12 cellular contexts compared by ENCODE assay signal in the genomic region with DNA sequence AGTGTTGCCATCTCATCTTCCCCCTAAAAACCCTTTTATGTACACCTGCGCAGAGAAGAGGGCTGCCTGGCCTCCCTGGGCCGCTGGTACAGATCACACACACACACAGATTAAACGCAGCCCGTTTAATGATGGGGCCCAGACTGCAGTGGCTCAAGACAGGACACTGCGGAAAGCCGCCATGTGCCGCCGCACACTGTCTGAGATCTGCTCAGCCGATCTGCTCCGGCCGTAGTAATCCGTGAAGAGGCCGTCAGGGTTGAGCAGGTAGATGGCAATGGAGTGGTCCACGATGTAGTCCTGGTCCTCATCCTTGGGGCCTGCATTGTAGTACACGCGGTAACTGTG. TPM values are rescaled to one million over a fixed set of nuclear protein-coding genes. Genes with fewer than 3 reads are reported as not detected.
DNase-seq lines count a peak whose midpoint lies in the region; ATAC-seq, FAIRE-seq and TF ChIP-seq lines count a peak whose summit lies in the region.
"Had no signal": no experiment of that assay in that cellular context is flagged by ENCODE, and none has a peak within 500 bp of the region (broad histone marks: within the 10 kb centered on the region; RNA-seq: fewer than 3 reads in every experiment).

No MANE protein-coding gene starts in this region.

- H2BK120ac ChIP-seq in H9 (ENCODE audit: low read depth, low read length, poor library complexity, severe bottlenecking) = no peak overlapping the region

- TF ChIP-seq CTCF in HepG2 (CRISPR knock-in tag; IDR thresholded peaks at IDR 0.05) (no peak), right lobe of liver (IDR thresholded peaks at IDR 0.05) (no peak), H9 (conservative IDR thresholded peaks at IDR 0.05) (no peak)

- H3K27me3 ChIP-seq in HepG2 (ENCODE audit: control insufficient read depth in 1 of 2, insufficient read depth in 2 of 2, low read length in 2 of 2) (no peaks in the 10 kb centered on the region), right lobe of liver (no peaks in the 10 kb centered on the region), H9 (ENCODE audit: insufficient read depth, low read length) (peaks cover 5% of the 10 kb centered on the region; the same call in 1 of the 2 replicates)
- H3K27me3 ChIP-seq: body of pancreas, neutrophil had no signal

- no peak overlapping the region for H3K14ac ChIP-seq in H9 (ENCODE audit: insufficient read depth, low read length)

- H3K4me1 ChIP-seq in HepG2 (ENCODE audit: insufficient read depth, low read length) (peaks cover 33% of the 10 kb centered on the region), right lobe of liver (peaks cover 0 to 24% (median 8%) of the 10 kb centered on the region in 4 donors), H9 (ENCODE audit: insufficient read depth, low read length) (peaks cover 3% of the 10 kb centered on the region; the same call in 1 of the 2 replicates)

- in situ Hi-C loops in HepG2 (cut with HindIII; ENCODE audit: extremely low pct_ligation_motif_present, low pct_unique_long_range_greater_than_20kb) = no loop called here

- H3K27ac Mint-ChIP-seq in activated naive CD8-positive, alpha-beta T cell treated with anti-CD3 and anti-CD28 coated beads, Interleukin-2, amount 50 U/mL, for 24 hours = no peak overlapping the region
- H3K27ac Mint-ChIP-seq in stimulated activated naive B cell treated with anti-CD40 and anti-IgM and Interleukin-4, amounts not matched to agents 10 μg/mL and 1 μg/mL and 100 μg/mL, for 72 hours = peak overlapping the region; percentile 96
- no peak overlapping the region for H3K27ac Mint-ChIP-seq in H9

- H3K18ac ChIP-seq in H9 (ENCODE audit: insufficient read length, low read depth, low read length) = no peak overlapping the region

- H3K79me2 ChIP-seq in HepG2 (ENCODE audit: insufficient read depth, low read length) (peaks cover 20% of the 10 kb centered on the region), H9 (ENCODE audit: insufficient read depth, low read length) (no peaks in the 10 kb centered on the region)

- H3K56ac ChIP-seq in H9 (ENCODE audit: insufficient read length, low read depth, low read length) = no peak overlapping the region

- H3K27me3 Mint-ChIP-seq in activated naive CD8-positive, alpha-beta T cell treated with anti-CD3 and anti-CD28 coated beads, Interleukin-2, amount 50 U/mL, for 24 hours = no peaks in the 10 kb centered on the region
- no peaks in the 10 kb centered on the region for H3K27me3 Mint-ChIP-seq in stimulated activated naive B cell treated with anti-CD40 and anti-IgM and Interleukin-4, amounts not matched to agents 10 μg/mL and 1 μg/mL and 100 μg/mL, for 72 hours
- peaks cover 19% of the 10 kb centered on the region for H3K27me3 Mint-ChIP-seq in H9 (ENCODE audit: low read depth)

- H2AFZ ChIP-seq in HepG2 (ENCODE audit: low read length) (no peak overlapping the region), H9 (ENCODE audit: low read length) (no peak overlapping the region)

- H4K91ac ChIP-seq in H9 (ENCODE audit: insufficient read length, low read depth, low read length) = no peak overlapping the region

- ATAC-seq in HepG2 (no peak), right lobe of liver (no peak)
- ATAC-seq in activated naive CD8-positive, alpha-beta T cell treated with anti-CD3 and anti-CD28 coated beads, Interleukin-2, amount 50 U/mL, for 24 hours = no peak
- no peak for ATAC-seq in stimulated activated naive B cell treated with anti-CD40 and anti-IgM and Interleukin-4, amounts not matched to agents 10 μg/mL and 1 μg/mL and 100 μg/mL, for 72 hours (replicated peaks)
- ATAC-seq: body of pancreas had no signal

- H4K8ac ChIP-seq in H9 (replicated peaks; ENCODE audit: insufficient read length, low read depth, low read length) = no peak overlapping the region

- peak overlapping the region; percentile 36 for H3K4me3 Mint-ChIP-seq in activated naive CD8-positive, alpha-beta T cell treated with anti-CD3 and anti-CD28 coated beads, Interleukin-2, amount 50 U/mL, for 24 hours
- peak overlapping the region; percentile 14 to 93 for H3K4me3 Mint-ChIP-seq in stimulated activated naive B cell treated with anti-CD40 and anti-IgM and Interleukin-4, amounts not matched to agents 10 μg/mL and 1 μg/mL and 100 μg/mL, for 72 hours
- peak overlapping the region in 1 of 2 experiments; percentile 38; a peak in 2 of 5 replicates for H3K4me3 Mint-ChIP-seq in H9

- intact Hi-C loops in HepG2 (cut with micrococcal nuclease; ENCODE audit: unreplicated experiment) = no loop called here
- intact Hi-C loops in right lobe of liver (cut with DNase I) = loop anchor here in 1 of 2 donors (10.0 kb wide), 1 partner anchor 91 kb away; no protein-coding TSS in a partner anchor

- no peak overlapping the region for H2BK12ac ChIP-seq in H9 (ENCODE audit: insufficient read length, low read depth, low read length)

- H4K20me1 ChIP-seq in HepG2 (ENCODE audit: insufficient read depth, low read length) (peaks cover 19% of the 10 kb centered on the region), H9 (ENCODE audit: control insufficient read depth, insufficient read depth, insufficient read length) (no peaks in the 10 kb centered on the region)

- no peak overlapping the region for H3K23ac ChIP-seq in H9 (ENCODE audit: insufficient read length, low read depth, low read length)

- H3K4me1 Mint-ChIP-seq in activated naive CD8-positive, alpha-beta T cell treated with anti-CD3 and anti-CD28 coated beads, Interleukin-2, amount 50 U/mL, for 24 hours = peaks cover 30% of the 10 kb centered on the region
- peaks cover 30 to 56% of the 10 kb centered on the region in 2 donors for H3K4me1 Mint-ChIP-seq in stimulated activated naive B cell treated with anti-CD40 and anti-IgM and Interleukin-4, amounts not matched to agents 10 μg/mL and 1 μg/mL and 100 μg/mL, for 72 hours
- H3K4me1 Mint-ChIP-seq in H9 = peaks cover 11 to 15% of the 10 kb centered on the region in 2 experiments

- POLR2A ChIA-PET in HepG2 (lab: Yijun Ruan, JAX) = interaction anchor here (1.0 to 4.2 kb wide), 2 partner anchors 16 to 39 kb away, joined by 3 to 97 read pairs; partner anchors contain the start of genes LMF2 and NCAPH2

- H3K36me3 Mint-ChIP-seq in activated naive CD8-positive, alpha-beta T cell treated with anti-CD3 and anti-CD28 coated beads, Interleukin-2, amount 50 U/mL, for 24 hours (ENCODE audit: low read depth) = peaks cover 20% of the 10 kb centered on the region
- peaks cover 59 to 60% of the 10 kb centered on the region in 2 donors for H3K36me3 Mint-ChIP-seq in stimulated activated naive B cell treated with anti-CD40 and anti-IgM and Interleukin-4, amounts not matched to agents 10 μg/mL and 1 μg/mL and 100 μg/mL, for 72 hours
- peaks cover 7 to 44% (median 32%) of the 10 kb centered on the region in 3 experiments; a peak in 6 of 7 replicates for H3K36me3 Mint-ChIP-seq in H9 (ENCODE audit: insufficient read depth in 1 of 3, low read depth in 3 of 3)

- H4K5ac ChIP-seq in H9 (ENCODE audit: insufficient read length, low read depth, low read length) = no peak overlapping the region

- CTCF ChIA-PET in HepG2 (lab: Yijun Ruan, JAX; ENCODE audit: low intra/inter-chr PET ratio, low total read pairs) = no interaction called here

- no peaks in the 10 kb centered on the region for H3K9me3 Mint-ChIP-seq in activated naive CD8-positive, alpha-beta T cell treated with anti-CD3 and anti-CD28 coated beads, Interleukin-2, amount 50 U/mL, for 24 hours
- no peaks in the 10 kb centered on the region for H3K9me3 Mint-ChIP-seq in stimulated activated naive B cell treated with anti-CD40 and anti-IgM and Interleukin-4, amounts not matched to agents 10 μg/mL and 1 μg/mL and 100 μg/mL, for 72 hours
- no peaks in the 10 kb centered on the region; a peak in 1 of 5 replicates for H3K9me3 Mint-ChIP-seq in H9

- WGBS in HepG2 (ENCODE audit: low lambda C conversion rate) = 96% methylated on average over 5 of the region's 16 CpGs
- WGBS in right lobe of liver (ENCODE audit: insufficient coverage, low coverage, low lambda C conversion rate, missing lambda C conversion rate) = 94% methylated on average over 9 of the region's 16 CpGs
- no CpG with 5 or more reads among the region's 16 CpGs for WGBS in H9 (ENCODE audit: extremely low coverage, insufficient read length, low lambda C conversion rate)

- H3K27ac ChIP-seq in HepG2 (ENCODE audit: extremely low read length, insufficient read depth, low read length) (no peak overlapping the region), right lobe of liver (no peak overlapping the region), H9 (ENCODE audit: insufficient read length, low read depth, low read length) (no peak overlapping the region)
- H3K27ac ChIP-seq: body of pancreas, KMS-11 had no signal

- H3K36me3 ChIP-seq in HepG2 (replicated peaks in 1 of 2; ENCODE audit: control insufficient read depth in 1 of 2, insufficient read depth in 2 of 2, low read length in 2 of 2) (peaks cover 12 to 38% of the 10 kb centered on the region in 2 experiments; a peak in 4 of 5 replicates), right lobe of liver (peaks cover 0 to 27% (median 6%) of the 10 kb centered on the region in 4 donors)

- H2BK20ac ChIP-seq in H9 (ENCODE audit: low read depth, low read length, poor library complexity, severe bottlenecking) = no peak overlapping the region

- TF ChIP-seq EP300 in HepG2 (IDR thresholded peaks at IDR 0.05; ENCODE audit: low read depth in 2 of 2, low read length in 2 of 2) = no peak
- no peak for TF ChIP-seq EP300 in HepG2 (CRISPR knock-in tag; IDR thresholded peaks at IDR 0.05; ENCODE audit: borderline replicate concordance)

- no peak overlapping the region for H2AK5ac ChIP-seq in H9 (ENCODE audit: insufficient read length, low read length)

- H3K23me2 ChIP-seq in H9 (ENCODE audit: insufficient read length, low read depth, low read length, poor library complexity, severe bottlenecking) = peaks cover 3% of the 10 kb centered on the region

- no peak for TF ChIP-seq POLR2A in HepG2 (IDR thresholded peaks at IDR 0.05; ENCODE audit: insufficient read depth in 1 of 2, low read depth in 2 of 2, low read length in 2 of 2)
- TF ChIP-seq POLR2A in right lobe of liver (IDR thresholded peaks at IDR 0.05) = no peak

- no peak overlapping the region for H3T11ph ChIP-seq in H9 (ENCODE audit: low read length)

- TF ChIP-seq RAD21 in HepG2 (CRISPR knock-in tag; IDR thresholded peaks at IDR 0.05) = no peak

- H3K4me2 ChIP-seq in HepG2 (ENCODE audit: low read depth, low read length) = no peak overlapping the region
- no peak overlapping the region for H3K4me2 ChIP-seq in H9 (ENCODE audit: insufficient read depth, insufficient read length, low read length)

- H3K4ac ChIP-seq in H9 (ENCODE audit: low read depth, low read length) = no peak overlapping the region

- FAIRE-seq in HepG2 (lab: Jason Lieb, UNC) = no peak
- FAIRE-seq: endothelial cell of umbilical vein had no signal

- DNase-seq in HepG2 (ENCODE audit: low spot score) (no peak), right lobe of liver (no peak), NCI-H187 treated with DMSO at 0.1 percent for 48 hours (lab: John Stamatoyannopoulos, UW) (no peak), H9 (no peak)
- DNase-seq in activated naive CD8-positive, alpha-beta T cell treated with anti-CD3 and anti-CD28 coated beads, Interleukin-2, amount 50 U/mL, for 24 hours = no peak
- no peak for DNase-seq in stimulated activated naive B cell treated with anti-CD40 and anti-IgM and Interleukin-4, amounts not matched to agents 10 μg/mL and 1 μg/mL and 100 μg/mL, for 72 hours
- DNase-seq: body of pancreas, head of caudate nucleus, NCI-H1930 had no signal

- no peaks in the 10 kb centered on the region for H3K79me1 ChIP-seq in H9 (ENCODE audit: insufficient read depth, low read depth, low read length, poor library complexity, severe bottlenecking)

- no peak overlapping the region for H2BK5ac ChIP-seq in H9 (ENCODE audit: insufficient read length, low read length)

- H3K9ac ChIP-seq in HepG2 (ENCODE audit: insufficient read depth, low read depth, low read length) (no peak overlapping the region), H9 (ENCODE audit: extremely low read depth, insufficient read length, low read length) (no peak overlapping the region)
- H3K9ac ChIP-seq: KMS-11 had no signal

- H2BK15ac ChIP-seq in H9 (ENCODE audit: low read depth, low read length) = no peak overlapping the region

- no TSS peak for BruUV-seq in HepG2 (replicated peaks; lab: Mats Ljungman, UMichigan)

- H3K4me3 ChIP-seq in HepG2 (replicated peaks in 1 of 3; ENCODE audit: insufficient read depth in 1 of 3, low read depth in 2 of 3, low read length in 3 of 3) = peak overlapping the region in 1 of 3 experiments; percentile 83; a peak in 1 of 6 replicates
- no peak overlapping the region for H3K4me3 ChIP-seq in right lobe of liver
- H3K4me3 ChIP-seq: body of pancreas had no signal

- H3K9me3 ChIP-seq in HepG2 (ENCODE audit: low read length) (no peaks in the 10 kb centered on the region), right lobe of liver (no peaks in the 10 kb centered on the region), H9 (ENCODE audit: control insufficient read depth, low read depth, low read length) (no peaks in the 10 kb centered on the region)
- H3K9me3 ChIP-seq: body of pancreas, neutrophil had no signal

RNA-seq across cellular contexts. Expression of gene SCO2, which starts 2.0 kb away (rescaled TPM):
- total RNA-seq in HepG2 (2016; rRNA removed; fragmentation: Illumina TruSeq; extraction: Trizol) = 2.1 and 3.7 TPM in 2 replicates
- total RNA-seq in HepG2 (2016; cell fraction: cytosol; rRNA removed; fragmentation: Illumina TruSeq; extraction: Trizol; ENCODE audit: low read depth) = 2.3 and 3.6 TPM in 2 replicates
- 1.5 and 1.8 TPM in 2 replicates for total RNA-seq in HepG2 (2016; cell fraction: insoluble cytoplasmic fraction; rRNA removed; fragmentation: Illumina TruSeq; extraction: Trizol)
- total RNA-seq in HepG2 (2016; cell fraction: membrane; rRNA removed; fragmentation: Illumina TruSeq; extraction: Trizol) = 2.2 and 2.9 TPM in 2 replicates
- total RNA-seq in HepG2 (2016; cell fraction: nucleus; rRNA removed; fragmentation: Illumina TruSeq; extraction: Trizol) = not detected in 2 replicates
- polyA plus RNA-seq in HepG2 (2011; rRNA removed) = 0.32 and 0.85 TPM in 2 replicates
- polyA plus RNA-seq in HepG2 (2011; cell fraction: cytosol; rRNA removed) = 1.9 and 4.5 TPM in 2 replicates
- polyA plus RNA-seq in HepG2 (2011; cell fraction: nucleus; rRNA removed) = 2.8 TPM in 2 replicates
- 1.1 TPM in 1 of 2 replicates, not detected in the other for polyA plus RNA-seq in HepG2 (2012)
- 4.0 and 4.2 TPM in 2 replicates for polyA plus RNA-seq in HepG2 (2016; cell fraction: cytosol; fragmentation: Illumina TruSeq; extraction: Trizol; ENCODE audit: low read depth)
- polyA plus RNA-seq in HepG2 (2016; cell fraction: insoluble cytoplasmic fraction; fragmentation: Illumina TruSeq; extraction: Trizol; ENCODE audit: low read depth) = 1.6 and 2.3 TPM in 2 replicates
- 2.3 and 2.8 TPM in 2 replicates for polyA plus RNA-seq in HepG2 (2016; cell fraction: membrane; fragmentation: Illumina TruSeq; extraction: Trizol; ENCODE audit: low read depth)
- polyA plus RNA-seq in HepG2 (2016; cell fraction: nucleus; fragmentation: Illumina TruSeq; extraction: Trizol; ENCODE audit: insufficient read depth, low read depth) = 2.8 and 3.5 TPM in 2 replicates
- polyA minus RNA-seq in HepG2 (2011; rRNA and poly(A)+ RNA removed; ENCODE audit: low replicate concordance) = 0.40 and 2.2 TPM in 2 replicates
- 0.97 and 1.8 TPM in 2 replicates for polyA minus RNA-seq in HepG2 (2011; cell fraction: cytosol; rRNA and poly(A)+ RNA removed)
- 1.4 TPM in 1 of 2 replicates, not detected in the other for polyA minus RNA-seq in HepG2 (2011; cell fraction: nucleus; rRNA and poly(A)+ RNA removed)
- total RNA-seq in right lobe of liver = 1 to 10 TPM in 3 of 6 experiments, under 1 TPM in 1, not detected in 2; 0.80 to 4.2 (median 2.5) TPM
- 3.3 and 3.4 TPM in 2 replicates for total RNA-seq in H9 (2021)

RNA-seq across cellular contexts. Expression of gene TYMP, which starts 6.4 kb away (rescaled TPM):
- 2.3 and 3.9 TPM in 2 replicates for total RNA-seq in HepG2 (2016; rRNA removed; fragmentation: Illumina TruSeq; extraction: Trizol)
- 1.0 and 1.1 TPM in 2 replicates for total RNA-seq in HepG2 (2016; cell fraction: cytosol; rRNA removed; fragmentation: Illumina TruSeq; extraction: Trizol; ENCODE audit: low read depth)
- total RNA-seq in HepG2 (2016; cell fraction: insoluble cytoplasmic fraction; rRNA removed; fragmentation: Illumina TruSeq; extraction: Trizol) = 2.2 and 3.5 TPM in 2 replicates
- total RNA-seq in HepG2 (2016; cell fraction: membrane; rRNA removed; fragmentation: Illumina TruSeq; extraction: Trizol) = 1.8 TPM in 2 replicates
- 1.9 and 3.1 TPM in 2 replicates for total RNA-seq in HepG2 (2016; cell fraction: nucleus; rRNA removed; fragmentation: Illumina TruSeq; extraction: Trizol)
- 4.3 and 7.5 TPM in 2 replicates for polyA plus RNA-seq in HepG2 (2011; rRNA removed)
- polyA plus RNA-seq in HepG2 (2011; cell fraction: cytosol; rRNA removed) = 4.9 and 6.1 TPM in 2 replicates
- 37.1 and 45.0 TPM in 2 replicates for polyA plus RNA-seq in HepG2 (2011; cell fraction: nucleus; rRNA removed)
- polyA plus RNA-seq in HepG2 (2012) = 3.0 and 4.0 TPM in 2 replicates
- polyA plus RNA-seq in HepG2 (2016; cell fraction: cytosol; fragmentation: Illumina TruSeq; extraction: Trizol; ENCODE audit: low read depth) = 1.3 and 1.4 TPM in 2 replicates
- 2.9 and 3.2 TPM in 2 replicates for polyA plus RNA-seq in HepG2 (2016; cell fraction: insoluble cytoplasmic fraction; fragmentation: Illumina TruSeq; extraction: Trizol; ENCODE audit: low read depth)
- polyA plus RNA-seq in HepG2 (2016; cell fraction: membrane; fragmentation: Illumina TruSeq; extraction: Trizol; ENCODE audit: low read depth) = 0.84 and 0.96 TPM in 2 replicates
- 3.0 and 4.9 TPM in 2 replicates for polyA plus RNA-seq in HepG2 (2016; cell fraction: nucleus; fragmentation: Illumina TruSeq; extraction: Trizol; ENCODE audit: insufficient read depth, low read depth)
- polyA minus RNA-seq in HepG2 (2011; rRNA and poly(A)+ RNA removed; ENCODE audit: low replicate concordance) = 1.9 and 3.4 TPM in 2 replicates
- polyA minus RNA-seq in HepG2 (2011; cell fraction: cytosol; rRNA and poly(A)+ RNA removed) = 2.0 and 2.6 TPM in 2 replicates
- polyA minus RNA-seq in HepG2 (2011; cell fraction: nucleus; rRNA and poly(A)+ RNA removed) = 3.6 and 4.0 TPM in 2 replicates
- 100 to 1,000 TPM in 3 of 6 experiments, 10 to 100 TPM in 3; 30.6 to 223 (median 88.2) TPM for total RNA-seq in right lobe of liver
- 0.61 and 1.0 TPM in 2 replicates for total RNA-seq in H9 (2021)

RNA-seq across cellular contexts. Expression of gene NCAPH2, which starts 15.4 kb away (rescaled TPM):
- total RNA-seq in HepG2 (2016; rRNA removed; fragmentation: Illumina TruSeq; extraction: Trizol) (44.1 and 64.4 TPM in 2 replicates), right lobe of liver (10 to 100 TPM; 11.4 to 17.3 (median 13.9) TPM), H9 (2021) (76.2 and 78.1 TPM in 2 replicates)
- total RNA-seq in HepG2 (2016; cell fraction: cytosol; rRNA removed; fragmentation: Illumina TruSeq; extraction: Trizol; ENCODE audit: low read depth) = 21.9 and 25.9 TPM in 2 replicates
- 38.6 and 60.9 TPM in 2 replicates for total RNA-seq in HepG2 (2016; cell fraction: insoluble cytoplasmic fraction; rRNA removed; fragmentation: Illumina TruSeq; extraction: Trizol)
- 36.3 and 40.8 TPM in 2 replicates for total RNA-seq in HepG2 (2016; cell fraction: membrane; rRNA removed; fragmentation: Illumina TruSeq; extraction: Trizol)
- 55.8 and 71.9 TPM in 2 replicates for total RNA-seq in HepG2 (2016; cell fraction: nucleus; rRNA removed; fragmentation: Illumina TruSeq; extraction: Trizol)
- 27.6 and 28.1 TPM in 2 replicates for polyA plus RNA-seq in HepG2 (2011; rRNA removed)
- 14.9 and 27.9 TPM in 2 replicates for polyA plus RNA-seq in HepG2 (2011; cell fraction: cytosol; rRNA removed)
- polyA plus RNA-seq in HepG2 (2011; cell fraction: nucleus; rRNA removed) = 133 and 198 TPM in 2 replicates
- polyA plus RNA-seq in HepG2 (2012) = 18.5 and 22.1 TPM in 2 replicates
- polyA plus RNA-seq in HepG2 (2016; cell fraction: cytosol; fragmentation: Illumina TruSeq; extraction: Trizol; ENCODE audit: low read depth) = 19.2 and 20.6 TPM in 2 replicates
- 35.4 and 35.6 TPM in 2 replicates for polyA plus RNA-seq in HepG2 (2016; cell fraction: insoluble cytoplasmic fraction; fragmentation: Illumina TruSeq; extraction: Trizol; ENCODE audit: low read depth)
- polyA plus RNA-seq in HepG2 (2016; cell fraction: membrane; fragmentation: Illumina TruSeq; extraction: Trizol; ENCODE audit: low read depth) = 30.3 and 30.4 TPM in 2 replicates
- 141 and 144 TPM in 2 replicates for polyA plus RNA-seq in HepG2 (2016; cell fraction: nucleus; fragmentation: Illumina TruSeq; extraction: Trizol; ENCODE audit: insufficient read depth, low read depth)
- polyA minus RNA-seq in HepG2 (2011; rRNA and poly(A)+ RNA removed; ENCODE audit: low replicate concordance) = 32.7 and 68.1 TPM in 2 replicates
- polyA minus RNA-seq in HepG2 (2011; cell fraction: cytosol; rRNA and poly(A)+ RNA removed) = 16.6 and 22.2 TPM in 2 replicates
- polyA minus RNA-seq in HepG2 (2011; cell fraction: nucleus; rRNA and poly(A)+ RNA removed) = 13.8 and 21.0 TPM in 2 replicates

RNA-seq across cellular contexts. Expression of gene LMF2, which starts 15.9 kb away (rescaled TPM):
- total RNA-seq in HepG2 (2016; rRNA removed; fragmentation: Illumina TruSeq; extraction: Trizol) = 10.2 and 30.6 TPM in 2 replicates
- total RNA-seq in HepG2 (2016; cell fraction: cytosol; rRNA removed; fragmentation: Illumina TruSeq; extraction: Trizol; ENCODE audit: low read depth) = 6.3 and 7.5 TPM in 2 replicates
- 8.1 and 32.3 TPM in 2 replicates for total RNA-seq in HepG2 (2016; cell fraction: insoluble cytoplasmic fraction; rRNA removed; fragmentation: Illumina TruSeq; extraction: Trizol)
- 12.9 and 13.8 TPM in 2 replicates for total RNA-seq in HepG2 (2016; cell fraction: membrane; rRNA removed; fragmentation: Illumina TruSeq; extraction: Trizol)
- 37.5 and 43.9 TPM in 2 replicates for total RNA-seq in HepG2 (2016; cell fraction: nucleus; rRNA removed; fragmentation: Illumina TruSeq; extraction: Trizol)
- polyA plus RNA-seq in HepG2 (2011; rRNA removed) = 23.3 and 37.9 TPM in 2 replicates
- 18.2 and 36.8 TPM in 2 replicates for polyA plus RNA-seq in HepG2 (2011; cell fraction: cytosol; rRNA removed)
- polyA plus RNA-seq in HepG2 (2011; cell fraction: nucleus; rRNA removed) = 284 and 409 TPM in 2 replicates
- 20.6 and 26.6 TPM in 2 replicates for polyA plus RNA-seq in HepG2 (2012)
- polyA plus RNA-seq in HepG2 (2016; cell fraction: cytosol; fragmentation: Illumina TruSeq; extraction: Trizol; ENCODE audit: low read depth) = 9.6 and 9.7 TPM in 2 replicates
- 10.4 and 13.2 TPM in 2 replicates for polyA plus RNA-seq in HepG2 (2016; cell fraction: insoluble cytoplasmic fraction; fragmentation: Illumina TruSeq; extraction: Trizol; ENCODE audit: low read depth)
- 11.7 and 14.1 TPM in 2 replicates for polyA plus RNA-seq in HepG2 (2016; cell fraction: membrane; fragmentation: Illumina TruSeq; extraction: Trizol; ENCODE audit: low read depth)
- polyA plus RNA-seq in HepG2 (2016; cell fraction: nucleus; fragmentation: Illumina TruSeq; extraction: Trizol; ENCODE audit: insufficient read depth, low read depth) = 103 and 105 TPM in 2 replicates
- 33.1 and 122 TPM in 2 replicates for polyA minus RNA-seq in HepG2 (2011; rRNA and poly(A)+ RNA removed; ENCODE audit: low replicate concordance)
- polyA minus RNA-seq in HepG2 (2011; cell fraction: cytosol; rRNA and poly(A)+ RNA removed) = 51.0 and 56.0 TPM in 2 replicates
- polyA minus RNA-seq in HepG2 (2011; cell fraction: nucleus; rRNA and poly(A)+ RNA removed) = 27.5 and 28.8 TPM in 2 replicates
- 10 to 100 TPM; 33.2 to 47.6 (median 41.7) TPM for total RNA-seq in right lobe of liver
- total RNA-seq in H9 (2021) = 43.6 and 46.0 TPM in 2 replicates

RNA-seq across cellular contexts. Expression of gene KLHDC7B, which starts 22.3 kb away (rescaled TPM):
- total RNA-seq in HepG2 (2016; rRNA removed; fragmentation: Illumina TruSeq; extraction: Trizol) (not detected in 2 replicates), right lobe of liver (1 to 10 TPM in 2 of 6 experiments, under 1 TPM in 2, not detected in 2; 0.07 to 1.4 (median 0.62) TPM), H9 (2021) (not detected in 2 replicates)
- not detected in 2 replicates for total RNA-seq in HepG2 (2016; cell fraction: cytosol; rRNA removed; fragmentation: Illumina TruSeq; extraction: Trizol; ENCODE audit: low read depth)
- not detected in 2 replicates for total RNA-seq in HepG2 (2016; cell fraction: insoluble cytoplasmic fraction; rRNA removed; fragmentation: Illumina TruSeq; extraction: Trizol)
- not detected in 2 replicates for total RNA-seq in HepG2 (2016; cell fraction: membrane; rRNA removed; fragmentation: Illumina TruSeq; extraction: Trizol)
- total RNA-seq in HepG2 (2016; cell fraction: nucleus; rRNA removed; fragmentation: Illumina TruSeq; extraction: Trizol) = not detected in 2 replicates
- 0.11 and 0.17 TPM in 2 replicates for polyA plus RNA-seq in HepG2 (2011; rRNA removed)
- polyA plus RNA-seq in HepG2 (2011; cell fraction: cytosol; rRNA removed) = 0.09 TPM in 2 replicates
- 0.68 and 0.81 TPM in 2 replicates for polyA plus RNA-seq in HepG2 (2011; cell fraction: nucleus; rRNA removed)
- 0.12 and 0.47 TPM in 2 replicates for polyA plus RNA-seq in HepG2 (2012)
- 0.03 TPM in 1 of 2 replicates, not detected in the other for polyA plus RNA-seq in HepG2 (2016; cell fraction: cytosol; fragmentation: Illumina TruSeq; extraction: Trizol; ENCODE audit: low read depth)
- not detected in 2 replicates for polyA plus RNA-seq in HepG2 (2016; cell fraction: insoluble cytoplasmic fraction; fragmentation: Illumina TruSeq; extraction: Trizol; ENCODE audit: low read depth)
- not detected in 2 replicates for polyA plus RNA-seq in HepG2 (2016; cell fraction: membrane; fragmentation: Illumina TruSeq; extraction: Trizol; ENCODE audit: low read depth)
- polyA plus RNA-seq in HepG2 (2016; cell fraction: nucleus; fragmentation: Illumina TruSeq; extraction: Trizol; ENCODE audit: insufficient read depth, low read depth) = 0.09 TPM in 1 of 2 replicates, not detected in the other
- polyA minus RNA-seq in HepG2 (2011; rRNA and poly(A)+ RNA removed; ENCODE audit: low replicate concordance) = 0.24 and 1.1 TPM in 2 replicates
- 0.26 and 0.49 TPM in 2 replicates for polyA minus RNA-seq in HepG2 (2011; cell fraction: cytosol; rRNA and poly(A)+ RNA removed)
- 0.13 and 0.50 TPM in 2 replicates for polyA minus RNA-seq in HepG2 (2011; cell fraction: nucleus; rRNA and poly(A)+ RNA removed)
- total RNA-seq: body of pancreas, endothelial cell of umbilical vein had no signal
- polyA plus RNA-seq: endothelial cell of umbilical vein had no signal

Comparison
In these comparisons a context has a peak if more than half of its experiments do, and no peak if none do; other contexts are left out.
1. RNA of gene TYMP, which starts 6.4 kb away (total RNA-seq): 30.6 to 223 TPM in right lobe of liver; 1.0 to 3.9 TPM in HepG2 and 0.61 to 1.0 TPM in H9; every median in the first group is over 4 times any median in the second.